In the genomic region with DNA sequence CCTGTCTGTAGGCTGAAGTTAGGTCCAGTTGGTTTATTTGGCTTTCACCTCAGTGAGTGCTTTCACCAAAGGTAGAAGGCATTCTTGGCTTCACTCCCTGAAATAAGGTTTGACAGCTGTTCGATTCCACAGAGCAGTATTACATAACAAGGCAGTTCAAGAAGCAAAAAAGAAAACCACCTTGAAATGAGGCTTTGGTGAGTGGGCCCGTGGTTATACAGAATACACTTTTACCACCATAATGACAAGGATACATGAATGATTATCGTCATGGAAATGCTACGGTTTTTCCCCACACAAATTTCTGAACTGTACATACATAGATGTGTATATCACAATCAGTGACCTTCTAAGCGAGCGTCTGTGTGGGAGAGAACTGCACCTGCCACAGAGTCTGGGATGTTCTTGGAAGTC, we compare ENCODE assay signal across 10 cellular contexts.
DNase-seq lines count a peak whose midpoint lies in the region; ATAC-seq, FAIRE-seq and TF ChIP-seq lines count a peak whose summit lies in the region.
"Had no signal": no experiment of that assay in that cellular context is flagged by ENCODE, and none has a peak within 500 bp of the region (broad histone marks: within the 10 kb centered on the region; RNA-seq: fewer than 3 reads in every experiment).

No MANE protein-coding gene starts in this region.

- CTCF ChIA-PET in activated CD8-positive, alpha-beta memory T cell treated with anti-CD3 and anti-CD28 coated beads, Interleukin-2, amount 10 ng/mL, durations not matched to agents 7 days and 5 days (lab: Charles Lee) = no interaction called here

- no peak for FAIRE-seq in GM12892 (lab: Jason Lieb, UNC)

- peak overlapping the region; percentile 54 for H3K27ac Mint-ChIP-seq in activated CD8-positive, alpha-beta memory T cell treated with anti-CD3 and anti-CD28 coated beads, Interleukin-2, amount 10 ng/mL, durations not matched to agents 7 days and 5 days

- peaks cover 7% of the 10 kb centered on the region for H3K4me1 Mint-ChIP-seq in activated CD8-positive, alpha-beta memory T cell treated with anti-CD3 and anti-CD28 coated beads, Interleukin-2, amount 10 ng/mL, durations not matched to agents 7 days and 5 days

- no peak for DNase-seq in activated CD8-positive, alpha-beta memory T cell treated with anti-CD3 and anti-CD28 coated beads, Interleukin-2, amount 10 ng/mL, durations not matched to agents 7 days and 5 days
- DNase-seq in activated CD8-positive, alpha-beta memory T cell treated with anti-CD3 and anti-CD28 coated beads, Interleukin-2, amount 50 U/mL, for 4 hours = no peak
- DNase-seq in NCI-H1694 (lab: John Stamatoyannopoulos, UW) = peak; percentile 51
- peak; percentile 82 for DNase-seq in cerebellar cortex (ENCODE audit: low spot score)
- DNase-seq in NCI-H146 (lab: John Stamatoyannopoulos, UW) = no peak
- DNase-seq in GM12892 (ENCODE audit: insufficient read length) = no peak
- DNase-seq: NCI-H1417, right cardiac atrium had no signal

- no peaks in the 10 kb centered on the region for H3K36me3 Mint-ChIP-seq in activated CD8-positive, alpha-beta memory T cell treated with anti-CD3 and anti-CD28 coated beads, Interleukin-2, amount 10 ng/mL, durations not matched to agents 7 days and 5 days

- peak overlapping the region in 2 of 7 experiments; percentile 4 to 26 for H3K4me3 ChIP-seq in skin epidermis

- TF ChIP-seq POLR2A in GM12892 (IDR thresholded peaks at IDR 0.05; ENCODE audit: low read depth, low read length) = no peak

- peak; percentile 29 for ATAC-seq in activated CD8-positive, alpha-beta memory T cell treated with anti-CD3 and anti-CD28 coated beads, Interleukin-2, amount 10 ng/mL, durations not matched to agents 7 days and 5 days
- no peak for ATAC-seq in GM19324 (IDR thresholded peaks at IDR 0.05; ENCODE audit: low FRiP score, unreplicated experiment)
- ATAC-seq: right cardiac atrium had no signal

- H3K9me3 Mint-ChIP-seq in activated CD8-positive, alpha-beta memory T cell treated with anti-CD3 and anti-CD28 coated beads, Interleukin-2, amount 10 ng/mL, durations not matched to agents 7 days and 5 days (ENCODE audit: low read depth) = no peaks in the 10 kb centered on the region

- H3K4me3 Mint-ChIP-seq in activated CD8-positive, alpha-beta memory T cell treated with anti-CD3 and anti-CD28 coated beads, Interleukin-2, amount 10 ng/mL, durations not matched to agents 7 days and 5 days = no peak overlapping the region

- H3K27me3 Mint-ChIP-seq in activated CD8-positive, alpha-beta memory T cell treated with anti-CD3 and anti-CD28 coated beads, Interleukin-2, amount 10 ng/mL, durations not matched to agents 7 days and 5 days = no peaks in the 10 kb centered on the region

- H3K27ac ChIP-seq in skin epidermis = peak overlapping the region in 12 of 21 experiments; percentile 4 to 75 (median 32)

Comparison
In these comparisons a context has a peak if more than half of its experiments do, and no peak if none do; other contexts are left out.
1. DNase-seq: peak in NCI-H1694 (single experiment) and cerebellar cortex (single experiment); none in activated CD8-positive, alpha-beta memory T cell treated with anti-CD3 and anti-CD28 coated beads, Interleukin-2, amount 10 ng/mL, durations not matched to agents 7 days and 5 days (single experiment), activated CD8-positive, alpha-beta memory T cell treated with anti-CD3 and anti-CD28 coated beads, Interleukin-2, amount 50 U/mL, for 4 hours (single experiment), NCI-H146 (single experiment) and GM12892 (single experiment).